Comparison of ENCODE assay signal across 16 cellular contexts in genomic region chr7:148116195-148116594, GRCh38.
"Had no signal": no experiment of that assay in that cellular context is flagged by ENCODE, and none has a peak within 500 bp of the region (broad histone marks: within the 10 kb centered on the region; RNA-seq: fewer than 3 reads in every experiment).

No MANE protein-coding gene starts in this region.

- ATAC-seq: activated CD4-positive, CD25-positive, alpha-beta regulatory T cell treated with anti-CD3 and anti-CD28 coated beads, Interleukin-2, amount 50 U/mL, for 24 hours; activated naive CD4-positive, alpha-beta T cell treated with anti-CD3 and anti-CD28 coated beads, Interleukin-2, amount 50 U/mL, for 72 hours; body of pancreas; psoas muscle; right lobe of liver; stimulated activated naive B cell treated with anti-CD40 and anti-IgM and Interleukin-4, amounts not matched to agents 10 μg/mL and 1 μg/mL and 100 μg/mL, for 72 hours had no signal

- DNase-seq: activated T-cell treated with anti-CD3 and anti-CD28 coated beads, Interleukin-2, amount 50 U/mL, for 1 hour; amniotic stem cell; body of pancreas; cortex of kidney; effector CD8-positive, alpha-beta T cell; left ventricle myocardium inferior; mesenchymal stem cell; occipital lobe; psoas muscle; right lobe of liver; spleen; stimulated activated CD4-positive, alpha-beta T cell treated with anti-CD3 and anti-CD28 coated beads, Interleukin-1b, Interleukin-23, amount 100 ng/mL, for 48 hours; stimulated activated naive B cell treated with anti-CD40 and anti-IgM and Interleukin-4, amounts not matched to agents 10 μg/mL and 1 μg/mL and 100 μg/mL, for 72 hours; trophoblast cell had no signal
